In the genomic region with DNA sequence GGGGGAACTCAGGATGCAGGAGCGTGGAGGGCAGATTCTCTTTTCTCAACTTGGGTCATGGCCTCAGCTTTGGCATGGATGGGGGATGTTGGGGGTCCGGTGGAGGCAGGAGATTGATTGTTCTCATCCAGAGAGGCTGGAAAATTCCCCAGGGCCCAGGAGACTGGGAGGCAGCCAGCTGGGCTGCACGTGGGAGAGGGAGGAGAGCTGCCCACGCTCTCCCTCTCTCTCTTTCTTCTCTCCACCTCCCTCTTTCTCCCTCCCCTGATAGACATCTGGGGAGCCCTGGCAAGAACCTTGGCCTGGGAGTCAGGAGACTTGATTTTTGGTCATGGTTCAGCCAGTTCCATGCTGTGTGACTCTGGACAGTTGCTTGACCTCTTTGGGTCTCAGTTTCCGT, we compare ENCODE assay signal across 1 cellular context.
TF ChIP-seq lines count a peak whose summit lies in the region.

No MANE protein-coding gene starts in this region.

TF ChIP-seq in K562, 482 proteins besides CTCF, POLR2A, EP300 and RAD21:
- TF ChIP-seq TEAD1 (CRISPR knock-in tag; IDR thresholded peaks at IDR 0.05) (no peak), ZNF830 (CRISPR knock-in tag; IDR thresholded peaks at IDR 0.05) (no peak), RBM22 (IDR thresholded peaks at IDR 0.05; ENCODE audit: low read depth, low read length, poor library complexity, severe bottlenecking) (no peak), CEBPB (tag; IDR thresholded peaks at IDR 0.05) (no peak), ZNF212 (CRISPR knock-in tag; IDR thresholded peaks at IDR 0.05) (no peak), BHLHE40 (IDR thresholded peaks at IDR 0.05; ENCODE audit: low read length) (peak; percentile 19; the same call in 1 of the 2 replicates), POLR2AphosphoS2 (IDR thresholded peaks at IDR 0.05; ENCODE audit: low read length) (0 out of 2 replicates have a peak, but pooled peaks have one; percentile 1), SIRT6 (IDR thresholded peaks at IDR 0.05; ENCODE audit: low read depth, low read length) (peak; percentile 88), EGR1 (conservative IDR thresholded peaks at IDR 0.05) (peak; percentile 50), MAZ (CRISPR knock-in tag; conservative IDR thresholded peaks at IDR 0.05 in 1 of 2, IDR thresholded peaks at IDR 0.05 in 1 of 2) (peak in 1 of 2 experiments; percentile 6; a peak in 1 of 4 replicates)
- TF ChIP-seq, protein P1, sequence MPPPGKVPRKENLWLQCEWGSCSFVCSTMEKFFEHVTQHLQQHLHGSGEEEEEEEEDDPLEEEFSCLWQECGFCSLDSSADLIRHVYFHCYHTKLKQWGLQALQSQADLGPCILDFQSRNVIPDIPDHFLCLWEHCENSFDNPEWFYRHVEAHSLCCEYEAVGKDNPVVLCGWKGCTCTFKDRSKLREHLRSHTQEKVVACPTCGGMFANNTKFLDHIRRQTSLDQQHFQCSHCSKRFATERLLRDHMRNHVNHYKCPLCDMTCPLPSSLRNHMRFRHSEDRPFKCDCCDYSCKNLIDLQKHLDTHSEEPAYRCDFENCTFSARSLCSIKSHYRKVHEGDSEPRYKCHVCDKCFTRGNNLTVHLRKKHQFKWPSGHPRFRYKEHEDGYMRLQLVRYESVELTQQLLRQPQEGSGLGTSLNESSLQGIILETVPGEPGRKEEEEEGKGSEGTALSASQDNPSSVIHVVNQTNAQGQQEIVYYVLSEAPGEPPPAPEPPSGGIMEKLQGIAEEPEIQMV (tag; conservative IDR thresholded peaks at IDR 0.05; ENCODE audit: low read depth), result no peak
TF ChIP-seq in K562: peak in this region for 5.
